ENCODE assay signal across 17 cellular contexts in genomic region chr5:19630875-19631274, GRCh38.
DNase-seq lines count a peak whose midpoint lies in the region; FAIRE-seq and TF ChIP-seq lines count a peak whose summit lies in the region.
"Had no signal": no experiment of that assay in that cellular context is flagged by ENCODE, and none has a peak within 500 bp of the region (broad histone marks: within the 10 kb centered on the region; RNA-seq: fewer than 3 reads in every experiment).

No MANE protein-coding gene starts in this region.

- TF ChIP-seq CTCF in neural progenitor cell (IDR thresholded peaks at IDR 0.05) (no peak), vagina (IDR thresholded peaks at IDR 0.05) (no peak), MM.1S (IDR thresholded peaks at IDR 0.05; ENCODE audit: low read length) (no peak)

- DNase-seq in GM03348 (ENCODE audit: low spot score) (peak; percentile 3), HTR-8/SVneo (ENCODE audit: insufficient read length, low spot score) (peak; percentile 41), amniotic epithelial cell (ENCODE audit: low read depth) (peak; percentile 34), neural progenitor cell (ENCODE audit: low spot score) (no peak), vagina (ENCODE audit: extremely low spot score in 2 of 2) (no peak), NCI-H446 treated with DMSO at 0.1 percent for 48 hours (lab: John Stamatoyannopoulos, UW) (no peak), NCI-H2081 treated with DMSO at 0.1 percent for 48 hours (lab: John Stamatoyannopoulos, UW) (no peak), MM.1S (no peak)
- DNase-seq: AML-193; Caco-2; CD4-positive, alpha-beta T cell; GDM1; HFFc6 had no signal

- TF ChIP-seq POLR2A in vagina (IDR thresholded peaks at IDR 0.05), result no peak

- no peak for FAIRE-seq in HTR-8/SVneo (lab: Jason Lieb, UNC)
- FAIRE-seq: A549, D721Med had no signal

- H3K9ac ChIP-seq in neural progenitor cell (no peak overlapping the region), MM.1S (ENCODE audit: low read length) (no peak overlapping the region)
- H3K9ac ChIP-seq: KMS-11 had no signal

- no peaks in the 10 kb centered on the region for H3K36me3 ChIP-seq in neural progenitor cell
- no peaks in the 10 kb centered on the region for H3K36me3 ChIP-seq in vagina
- no peaks in the 10 kb centered on the region for H3K36me3 ChIP-seq in MM.1S (replicated peaks; ENCODE audit: insufficient read depth, low read length)

- H4K20me1 ChIP-seq in neural progenitor cell (ENCODE audit: low read depth), result no peaks in the 10 kb centered on the region
- H4K20me1 ChIP-seq in MM.1S (ENCODE audit: insufficient read depth, low read length), result no peaks in the 10 kb centered on the region

- no peaks in the 10 kb centered on the region for H3K27me3 Mint-ChIP-seq in neural progenitor cell (ENCODE audit: insufficient read depth, low read depth)
- H3K27me3 Mint-ChIP-seq: CD4-positive, alpha-beta T cell had no signal

- no peak overlapping the region for H3K4me2 ChIP-seq in neural progenitor cell
- no peak overlapping the region for H3K4me2 ChIP-seq in MM.1S (ENCODE audit: low read depth, low read length)
- H3K4me2 ChIP-seq: A549, KMS-11 had no signal

- H3K4me1 ChIP-seq in neural progenitor cell (no peaks in the 10 kb centered on the region), vagina (no peaks in the 10 kb centered on the region), MM.1S (ENCODE audit: low read length) (no peaks in the 10 kb centered on the region)
- H3K4me1 ChIP-seq: A549, Caco-2 had no signal

- no peak overlapping the region for H3K4me3 ChIP-seq in neural progenitor cell
- H3K4me3 ChIP-seq in vagina, result no peak overlapping the region
- H3K4me3 ChIP-seq in MM.1S (ENCODE audit: low read length), result no peak overlapping the region
- H3K4me3 ChIP-seq: A549 had no signal

- H3K9me3 ChIP-seq in neural progenitor cell (ENCODE audit: low read depth) (no peaks in the 10 kb centered on the region), vagina (no peaks in the 10 kb centered on the region), MM.1S (replicated peaks; ENCODE audit: insufficient read depth, low read length) (no peaks in the 10 kb centered on the region)
- H3K9me3 ChIP-seq: A549, Caco-2 had no signal

- peak overlapping the region; percentile 26 for H2AFZ ChIP-seq in neural progenitor cell (replicated peaks)
- no peak overlapping the region for H2AFZ ChIP-seq in MM.1S (ENCODE audit: low read length)

- H3K79me2 ChIP-seq in neural progenitor cell (ENCODE audit: low read depth) (no peaks in the 10 kb centered on the region), MM.1S (ENCODE audit: low read length) (no peaks in the 10 kb centered on the region)

- H3K4me1 Mint-ChIP-seq in neural progenitor cell, result no peaks in the 10 kb centered on the region

- no peaks in the 10 kb centered on the region for H3K9me3 Mint-ChIP-seq in neural progenitor cell

- no peaks in the 10 kb centered on the region for H3K9me2 ChIP-seq in MM.1S (replicated peaks; ENCODE audit: insufficient read depth, low read length)

- H3K36me3 Mint-ChIP-seq in neural progenitor cell, result no peaks in the 10 kb centered on the region

- intact Hi-C loops in vagina (cut with DNase I), result no loop called here

- H3K27ac Mint-ChIP-seq in neural progenitor cell, result no peak overlapping the region
- H3K27ac Mint-ChIP-seq: CD4-positive, alpha-beta T cell; HFFc6 had no signal

- H3K27me3 ChIP-seq in neural progenitor cell (no peaks in the 10 kb centered on the region), vagina (no peaks in the 10 kb centered on the region), MM.1S (replicated peaks; ENCODE audit: insufficient read depth, low read length) (no peaks in the 10 kb centered on the region)

- H3F3A ChIP-seq in neural progenitor cell (ENCODE audit: low read depth) (no peaks in the 10 kb centered on the region), MM.1S (ENCODE audit: insufficient read depth, low read length) (no peaks in the 10 kb centered on the region)

- no peak overlapping the region for H3K27ac ChIP-seq in neural progenitor cell
- H3K27ac ChIP-seq in vagina, result no peak overlapping the region
- H3K27ac ChIP-seq in MM.1S (ENCODE audit: low read length), result no peak overlapping the region
- H3K27ac ChIP-seq: A549, C4-2B, KMS-11 had no signal

- H3K4me3 Mint-ChIP-seq in neural progenitor cell, result no peak overlapping the region
- H3K4me3 Mint-ChIP-seq: CD4-positive, alpha-beta T cell; HFFc6 had no signal

Comparison
In these comparisons a context has a peak if more than half of its experiments do, and no peak if none do; other contexts are left out.
1. DNase-seq: peak in GM03348 (single experiment), HTR-8/SVneo (single experiment) and amniotic epithelial cell (single experiment); none in neural progenitor cell (single experiment), vagina (0 of 2), NCI-H446 treated with DMSO at 0.1 percent for 48 hours (single experiment), NCI-H2081 treated with DMSO at 0.1 percent for 48 hours (single experiment) and MM.1S (single experiment).